21 cellular contexts compared by ENCODE assay signal in the genomic region with DNA sequence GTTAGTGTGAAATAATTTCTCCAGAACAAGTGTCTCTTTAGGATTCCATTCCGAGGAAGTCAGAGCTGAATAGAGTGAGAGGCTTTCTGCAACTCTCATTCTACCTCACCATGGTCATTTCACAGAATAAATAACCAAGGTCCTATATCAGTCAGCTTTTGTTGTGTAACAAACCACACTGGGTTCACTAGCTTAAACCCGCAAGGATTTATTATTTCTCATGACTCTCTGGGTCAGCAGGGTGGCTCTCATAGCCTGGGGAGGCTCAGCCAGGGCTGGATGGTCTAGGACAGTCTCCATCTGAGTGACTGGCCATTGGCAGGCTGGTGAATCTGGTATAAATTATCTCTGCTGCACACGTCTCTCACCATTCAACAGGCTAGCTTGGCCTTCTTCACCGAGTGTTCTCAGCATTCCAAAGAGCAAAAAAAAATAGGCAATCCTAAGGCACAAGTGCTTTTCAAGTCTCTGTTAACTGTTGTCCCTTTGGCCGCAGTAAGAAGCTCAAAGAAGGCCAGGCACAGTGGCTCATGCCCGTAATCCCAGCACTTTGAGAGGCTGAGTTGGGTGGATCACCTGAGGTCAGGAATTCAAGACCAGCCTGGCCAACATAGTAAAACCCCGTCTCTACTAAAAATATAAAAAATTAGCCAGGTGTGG. TPM values are rescaled to one million over a fixed set of nuclear protein-coding genes. Genes with fewer than 3 reads are reported as not detected.
DNase-seq lines count a peak whose midpoint lies in the region; ATAC-seq and TF ChIP-seq lines count a peak whose summit lies in the region.
"Had no signal": no experiment of that assay in that cellular context is flagged by ENCODE, and none has a peak within 500 bp of the region (broad histone marks: within the 10 kb centered on the region; RNA-seq: fewer than 3 reads in every experiment).

No MANE protein-coding gene starts in this region.

- DNase-seq in left lobe of liver (ENCODE audit: low spot score) = no peak
- DNase-seq in upper lobe of left lung = peak in 1 of 2 donors; percentile 34
- no peak for DNase-seq in NCI-H1105 (lab: John Stamatoyannopoulos, UW)
- no peak for DNase-seq in NAMALWA (ENCODE audit: low spot score)
- DNase-seq: activated CD4-positive, alpha-beta memory T cell treated with anti-CD3 and anti-CD28 coated beads, Interleukin-2, amount 10 ng/mL, durations not matched to agents 7 days and 5 days; activated CD8-positive, alpha-beta memory T cell treated with anti-CD3 and anti-CD28 coated beads, Interleukin-2, amount 50 U/mL, for 48 hours; activated naive CD4-positive, alpha-beta T cell treated with anti-CD3 and anti-CD28 coated beads for 36 hours; effector memory CD8-positive, alpha-beta T cell; H9; NK-92 treated with Interleukin-12 subunit alpha and Interleukin-12 subunit beta, amount 100 ng/mL, for 24 hours; PC-3; Right ventricle myocardium superior; T-helper 2 cell had no signal

- 60 to 70% methylated on average over 7 of the region's 7 CpGs for WGBS in upper lobe of left lung, 2 donors

- no peaks in the 10 kb centered on the region for H3K9me3 ChIP-seq in upper lobe of left lung
- H3K9me3 ChIP-seq: right atrium auricular region had no signal

- no peaks in the 10 kb centered on the region for H3K36me3 ChIP-seq in upper lobe of left lung
- H3K36me3 ChIP-seq: right atrium auricular region had no signal

- H3K27me3 ChIP-seq in upper lobe of left lung = no peaks in the 10 kb centered on the region
- H3K27me3 ChIP-seq: right atrium auricular region had no signal

- H3K4me1 ChIP-seq in upper lobe of left lung = peaks cover 2 to 19% (median 12%) of the 10 kb centered on the region in 4 donors
- H3K4me1 ChIP-seq: right atrium auricular region had no signal

- H3K4me3 ChIP-seq in upper lobe of left lung = no peak overlapping the region
- H3K4me3 ChIP-seq: right atrium auricular region, smooth muscle cell had no signal

- TF ChIP-seq EP300 in upper lobe of left lung (IDR thresholded peaks at IDR 0.05) = peak in 1 of 4 donors; percentile 32

- H3K27ac ChIP-seq in upper lobe of left lung = peak overlapping the region in 2 of 4 donors; percentile 26 to 27
- H3K27ac ChIP-seq: right atrium auricular region had no signal

- peak; percentile 43 for ATAC-seq in GM18870 (IDR thresholded peaks at IDR 0.05; ENCODE audit: unreplicated experiment)
- ATAC-seq in HG02678 (IDR thresholded peaks at IDR 0.05; ENCODE audit: unreplicated experiment) = peak; percentile 28
- ATAC-seq in left lobe of liver = peak; percentile 10
- peak; percentile 14 to 59 for ATAC-seq in upper lobe of left lung (ENCODE audit: low FRiP score in 2 of 2)
- ATAC-seq in GM21515 (IDR thresholded peaks at IDR 0.05; ENCODE audit: unreplicated experiment) = no peak
- ATAC-seq: effector memory CD8-positive, alpha-beta T cell; PC-3; SK-N-SH treated with all-trans-retinoic acid at 6 μM for 48 hours had no signal

- TF ChIP-seq CTCF in upper lobe of left lung (IDR thresholded peaks at IDR 0.05) = no peak

- no peak for TF ChIP-seq POLR2A in upper lobe of left lung (IDR thresholded peaks at IDR 0.05)

RNA-seq across cellular contexts. Expression of a gene that starts 39.7 kb away (rescaled TPM):
- total RNA-seq in left lobe of liver (3.1 TPM), upper lobe of left lung (1 to 10 TPM in 5 of 6 donors, not detected in 1; 2.2 to 7.4 (median 2.3) TPM)
- total RNA-seq: activated CD4-positive, alpha-beta memory T cell treated with anti-CD3 and anti-CD28 coated beads, Interleukin-2, amount 10 ng/mL, durations not matched to agents 7 days and 5 days; G401; myocyte; PC-3 had no signal
